8 cellular contexts compared by ENCODE assay signal in genomic region chr2:74197983-74198460, GRCh38. TPM values are rescaled to one million over a fixed set of nuclear protein-coding genes. Genes with fewer than 3 reads are reported as not detected.
DNase-seq lines count a peak whose midpoint lies in the region; ATAC-seq, FAIRE-seq and TF ChIP-seq lines count a peak whose summit lies in the region.

No MANE protein-coding gene starts in this region.

- H3K4ac ChIP-seq in mesendoderm (ENCODE audit: low read depth, low read length): no peak overlapping the region

- H3K27me3 Mint-ChIP-seq in stimulated activated naive CD8-positive, alpha-beta T cell treated with anti-CD3 and anti-CD28 coated beads, Interleukin-15, Interleukin-2, amounts not matched to agents 100 ng/mL and 50 ng/mL, for 24 hours: no peaks in the 10 kb centered on the region

- H3K79me2 ChIP-seq in GM12878 (ENCODE audit: control insufficient read depth, insufficient read depth, low read length) (peaks cover 49% of the 10 kb centered on the region), mesendoderm (ENCODE audit: control insufficient read depth, insufficient read depth, low read length) (peaks cover 40% of the 10 kb centered on the region)

- no peaks in the 10 kb centered on the region for H3K79me1 ChIP-seq in mesendoderm (ENCODE audit: low read length)

- H4K5ac ChIP-seq in mesendoderm (ENCODE audit: low read length): no peak overlapping the region

- no peaks in the 10 kb centered on the region for H3K27me3 ChIP-seq in GM12878 (replicated peaks in 1 of 2; ENCODE audit: control insufficient read depth in 2 of 2, insufficient read depth in 2 of 2, low read length in 1 of 2)
- H3K27me3 ChIP-seq in mesendoderm (ENCODE audit: insufficient read depth, low read length, poor library complexity): no peaks in the 10 kb centered on the region
- H3K27me3 ChIP-seq in vagina: no peaks in the 10 kb centered on the region

- H3K4me3 Mint-ChIP-seq in stimulated activated naive CD8-positive, alpha-beta T cell treated with anti-CD3 and anti-CD28 coated beads, Interleukin-15, Interleukin-2, amounts not matched to agents 100 ng/mL and 50 ng/mL, for 24 hours: peak overlapping the region; percentile 97

- H2BK120ac ChIP-seq in mesendoderm (ENCODE audit: low read depth, low read length): no peak overlapping the region

- in situ Hi-C loops in GM12878 (cut with MboI): no loop called here

- H4K8ac ChIP-seq in mesendoderm (ENCODE audit: low read depth, low read length): no peak overlapping the region

- intact Hi-C loops in GM12878 (cut with micrococcal nuclease; ENCODE audit: unreplicated experiment) (loop anchor here (1.0 kb wide), 1 partner anchor 20 kb away; the partner anchor contains the start of gene MOB1A), vagina (cut with DNase I) (no loop called here)

- H3K27ac ChIP-seq in GM12878 (ENCODE audit: control insufficient read depth, insufficient read depth) (peak overlapping the region; percentile 59), mesendoderm (ENCODE audit: low read depth, low read length) (no peak overlapping the region), vagina (peak overlapping the region; percentile 92)

- H3K4me1 Mint-ChIP-seq in stimulated activated naive CD8-positive, alpha-beta T cell treated with anti-CD3 and anti-CD28 coated beads, Interleukin-15, Interleukin-2, amounts not matched to agents 100 ng/mL and 50 ng/mL, for 24 hours (ENCODE audit: low read depth): peaks cover 44% of the 10 kb centered on the region

- peak overlapping the region; percentile 79 for H3K4me2 ChIP-seq in GM12878 (ENCODE audit: control insufficient read depth, insufficient read depth)
- peak overlapping the region; percentile 2 for H3K4me2 ChIP-seq in mesendoderm (ENCODE audit: low read length)

- POLR2A ChIA-PET in GM12878 (lab: Charles Lee): interaction anchor here (2.5 to 6.4 kb wide), 3 partner anchors 13 to 23 kb away, joined by 9 to 83 read pairs (median 48); partner anchors contain the start of gene MOB1A

- FAIRE-seq in GM12878 (lab: Jason Lieb, UNC): peak; percentile 96

- no peaks in the 10 kb centered on the region for H3K9me3 Mint-ChIP-seq in stimulated activated naive CD8-positive, alpha-beta T cell treated with anti-CD3 and anti-CD28 coated beads, Interleukin-15, Interleukin-2, amounts not matched to agents 100 ng/mL and 50 ng/mL, for 24 hours

- TF ChIP-seq POLR2A in GM12878 (IDR thresholded peaks at IDR 0.05; ENCODE audit: low read depth, low read length) (no peak), vagina (IDR thresholded peaks at IDR 0.05) (no peak)

- H3K9me3 ChIP-seq in GM12878 (replicated peaks; ENCODE audit: control insufficient read depth, insufficient read depth, low read length): no peaks in the 10 kb centered on the region
- H3K9me3 ChIP-seq in vagina: no peaks in the 10 kb centered on the region

- no TSS peak for BruUV-seq in GM12878 (replicated peaks; lab: Mats Ljungman, UMichigan)

- no peak overlapping the region for H2BK15ac ChIP-seq in mesendoderm (replicated peaks; ENCODE audit: low read depth)

- H2AFZ ChIP-seq in GM12878 (ENCODE audit: control insufficient read depth, low read depth, low read length): peak overlapping the region; percentile 74

- H3K4me1 ChIP-seq in GM12878 (ENCODE audit: control insufficient read depth, insufficient read depth, low read length) (peaks cover 8% of the 10 kb centered on the region), mesendoderm (ENCODE audit: control insufficient read depth, low read depth, low read length) (peaks cover 2% of the 10 kb centered on the region), vagina (peaks cover 39% of the 10 kb centered on the region)

- H2BK5ac ChIP-seq in mesendoderm (ENCODE audit: low read length): no peak overlapping the region

- peak overlapping the region; percentile 98 for H3K27ac Mint-ChIP-seq in stimulated activated naive CD8-positive, alpha-beta T cell treated with anti-CD3 and anti-CD28 coated beads, Interleukin-15, Interleukin-2, amounts not matched to agents 100 ng/mL and 50 ng/mL, for 24 hours

- peak overlapping the region; percentile 59 for H3K56ac ChIP-seq in mesendoderm (ENCODE audit: low read length)

- TF ChIP-seq RAD21 in GM12878 (IDR thresholded peaks at IDR 0.05; ENCODE audit: insufficient read depth, low read depth, low read length): no peak

- H3K18ac ChIP-seq in mesendoderm (ENCODE audit: low read length): no peak overlapping the region

- H3K36me3 Mint-ChIP-seq in stimulated activated naive CD8-positive, alpha-beta T cell treated with anti-CD3 and anti-CD28 coated beads, Interleukin-15, Interleukin-2, amounts not matched to agents 100 ng/mL and 50 ng/mL, for 24 hours (ENCODE audit: low read depth): peaks cover 39% of the 10 kb centered on the region

- TF ChIP-seq CTCF in GM12878 (IDR thresholded peaks at IDR 0.05 in 2 of 3, conservative IDR thresholded peaks at IDR 0.05 in 1 of 3; ENCODE audit: control insufficient read depth in 2 of 3, extremely low read depth in 1 of 3, insufficient read depth in 1 of 3, low read depth in 3 of 3, low read length in 3 of 3): no peak
- no peak for TF ChIP-seq CTCF in vagina (IDR thresholded peaks at IDR 0.05)

- H4K20me1 ChIP-seq in GM12878 (ENCODE audit: control insufficient read depth, insufficient read depth): no peaks in the 10 kb centered on the region; the same call in 1 of the 2 replicates

- H3K4me3 ChIP-seq in GM12878 (peak overlapping the region; percentile 47; the same call in 1 of the 2 replicates), mesendoderm (ENCODE audit: low read length) (no peak overlapping the region), vagina (peak overlapping the region; percentile 70 to 76)

- WGBS in GM12878 (ENCODE audit: insufficient coverage, insufficient replicate concordance, low lambda C conversion rate, missing lambda C conversion rate): 37% methylated on average over 18 of the region's 18 CpGs
- no CpG with 5 or more reads among the region's 18 CpGs for WGBS in mesendoderm (ENCODE audit: extremely low coverage, insufficient coverage, low lambda C conversion rate)

- no peak overlapping the region for H3K23ac ChIP-seq in mesendoderm (ENCODE audit: low read length)

- ATAC-seq in stimulated activated naive CD8-positive, alpha-beta T cell treated with anti-CD3 and anti-CD28 coated beads, Interleukin-15, Interleukin-2, amounts not matched to agents 100 U/mL and 50 U/mL, for 24 hours: no peak
- ATAC-seq in GM12878: no peak
- ATAC-seq in HG03571 (IDR thresholded peaks at IDR 0.05; ENCODE audit: unreplicated experiment): no peak

- H3K36me3 ChIP-seq in GM12878 (ENCODE audit: control insufficient read depth in 2 of 2, insufficient read depth in 2 of 2, low read length in 1 of 2): peaks cover 0 to 2% of the 10 kb centered on the region in 2 experiments; a peak in 1 of 4 replicates
- H3K36me3 ChIP-seq in mesendoderm (ENCODE audit: control insufficient read depth, insufficient read depth, low read length): no peaks in the 10 kb centered on the region
- no peaks in the 10 kb centered on the region for H3K36me3 ChIP-seq in vagina

- TF ChIP-seq EP300 in GM12878 (IDR thresholded peaks at IDR 0.05; ENCODE audit: borderline replicate concordance in 1 of 2, control insufficient read depth in 1 of 2, low read depth in 2 of 2, low read length in 2 of 2): no peak

- SMC1A ChIA-PET in GM12878 (lab: Charles Lee; ENCODE audit: uncharacterized antibody, unreplicated experiment): interaction anchor here (0.9 to 3.7 kb wide), 13 partner anchors 10 to 290 kb away, joined by 3 to 24 read pairs (median 5); partner anchors contain the start of gene MOB1A

- RAD21 ChIA-PET in GM12878 (lab: Charles Lee; ENCODE audit: unreplicated experiment): interaction anchor here (0.8 to 4.6 kb wide), 6 partner anchors 19 to 78 kb away, joined by 3 to 39 read pairs (median 4); partner anchors contain the start of gene MOB1A

- DNase-seq in stimulated activated naive CD8-positive, alpha-beta T cell treated with anti-CD3 and anti-CD28 coated beads, Interleukin-15, Interleukin-2, amounts not matched to agents 100 U/mL and 50 U/mL, for 24 hours: no peak
- DNase-seq in GM12878 (ENCODE audit: low read depth, low spot score) (no peak), mesendoderm (no peak), vagina (ENCODE audit: extremely low spot score in 2 of 2) (peak in 1 of 2 donors; percentile 79), OCI-M2 (lab: John Stamatoyannopoulos, UW; ENCODE audit: unreplicated experiment) (no peak), NCI-H748 (lab: John Stamatoyannopoulos, UW; ENCODE audit: unreplicated experiment) (no peak)

- no peak overlapping the region; the same call in 1 of the 2 replicates for H3K9ac ChIP-seq in GM12878 (ENCODE audit: control insufficient read depth, insufficient read depth, low read length)
- H3K9ac ChIP-seq in mesendoderm (ENCODE audit: low read length): peak overlapping the region; percentile 32

- H2AK5ac ChIP-seq in mesendoderm (ENCODE audit: low read length): no peak overlapping the region

- CTCF ChIA-PET in GM12878 (lab: Yijun Ruan, JAX): interaction anchor here (1.3 to 7.8 kb wide), 13 partner anchors 10 to 194 kb away, joined by 3 to 90 read pairs (median 8); partner anchors contain the start of genes BOLA3 and MOB1A

RNA-seq across cellular contexts. Expression of gene MTHFD2, which starts 0.4 kb away (rescaled TPM):
- total RNA-seq in GM12878 (2013; cell fraction: nucleolus; rRNA removed): 39.8 and 56.0 TPM in 2 replicates
- 139 and 164 TPM in 2 replicates for total RNA-seq in GM12878 (2014; rRNA removed)
- 144 TPM in 2 replicates for total RNA-seq in GM12878 (2014; rRNA removed; fragmentation: Illumina TruSeq; extraction: Trizol)
- 180 and 192 TPM in 2 replicates for total RNA-seq in GM12878 (2021)
- 76.6 TPM for polyA plus RNA-seq in GM12878 (2011; ENCODE audit: low read depth)
- 265 and 421 TPM in 2 replicates for polyA plus RNA-seq in GM12878 (2011; rRNA removed)
- 114 and 226 TPM in 2 replicates for polyA plus RNA-seq in GM12878 (2011; cell fraction: cytosol; rRNA removed)
- polyA plus RNA-seq in GM12878 (2011; cell fraction: nucleus; rRNA removed): 98.3 and 124 TPM in 2 replicates
- 115 and 137 TPM in 2 replicates for polyA plus RNA-seq in GM12878 (2012)
- 129 and 153 TPM in 2 replicates for polyA plus RNA-seq in GM12878 (2014; fragmentation: Illumina TruSeq; extraction: Trizol)
- 100 to 1,000 TPM; 237 to 292 TPM for polyA plus RNA-seq in GM12878 (2014; fragmentation: Nextera tagmentation; extraction: Ambion mirVana)
- 152 and 155 TPM in 2 replicates for polyA plus RNA-seq in GM12878 (2014; rRNA removed)
- polyA plus RNA-seq in GM12878 (2016; fragmentation: Nextera tagmentation; extraction: Ambion mirVana): 100 to 1,000 TPM; 128 to 134 TPM
- 166 and 191 TPM in 2 replicates for polyA minus RNA-seq in GM12878 (2011; rRNA and poly(A)+ RNA removed)
- 44.0 and 62.0 TPM in 2 replicates for polyA minus RNA-seq in GM12878 (2011; cell fraction: cytosol; rRNA and poly(A)+ RNA removed)
- 14.4 and 33.0 TPM in 2 replicates for polyA minus RNA-seq in GM12878 (2011; cell fraction: nucleus; rRNA and poly(A)+ RNA removed)
- 188 TPM for polyA plus RNA-seq in mesendoderm (2013, experiment 1 of 2)
- polyA plus RNA-seq in mesendoderm (2013, experiment 2 of 2): 198 TPM
- 55.7 TPM for total RNA-seq in vagina

RNA-seq across cellular contexts. Expression of gene MOB1A, which starts 19.3 kb away (rescaled TPM):
- 106 and 110 TPM in 2 replicates for total RNA-seq in GM12878 (2013; cell fraction: nucleolus; rRNA removed)
- total RNA-seq in GM12878 (2014; rRNA removed) (162 and 211 TPM in 2 replicates), GM12878 (2014; rRNA removed; fragmentation: Illumina TruSeq; extraction: Trizol) (182 and 184 TPM in 2 replicates), GM12878 (2021) (226 and 232 TPM in 2 replicates), vagina (68.5 TPM)
- 47.8 TPM for polyA plus RNA-seq in GM12878 (2011; ENCODE audit: low read depth)
- polyA plus RNA-seq in GM12878 (2011; rRNA removed) (219 and 345 TPM in 2 replicates), GM12878 (2014; fragmentation: Illumina TruSeq; extraction: Trizol) (143 and 186 TPM in 2 replicates), GM12878 (2014; fragmentation: Nextera tagmentation; extraction: Ambion mirVana) (10 to 100 TPM; 41.2 to 58.5 TPM), GM12878 (2014; rRNA removed) (81.2 and 102 TPM in 2 replicates), GM12878 (2016; fragmentation: Nextera tagmentation; extraction: Ambion mirVana) (100 to 1,000 TPM; 221 to 223 TPM)
- 68.2 and 85.6 TPM in 2 replicates for polyA plus RNA-seq in GM12878 (2011; cell fraction: cytosol; rRNA removed)
- polyA plus RNA-seq in GM12878 (2011; cell fraction: nucleus; rRNA removed): 42.1 and 48.0 TPM in 2 replicates
- polyA plus RNA-seq in GM12878 (2012): 75.4 and 79.3 TPM in 2 replicates
- 92.1 and 208 TPM in 2 replicates for polyA minus RNA-seq in GM12878 (2011; rRNA and poly(A)+ RNA removed)
- 48.1 and 59.3 TPM in 2 replicates for polyA minus RNA-seq in GM12878 (2011; cell fraction: cytosol; rRNA and poly(A)+ RNA removed)
- polyA minus RNA-seq in GM12878 (2011; cell fraction: nucleus; rRNA and poly(A)+ RNA removed): 20.7 and 40.2 TPM in 2 replicates
- 38.0 TPM for polyA plus RNA-seq in mesendoderm (2013, experiment 1 of 2)
- polyA plus RNA-seq in mesendoderm (2013, experiment 2 of 2): 39.7 TPM

RNA-seq across cellular contexts. Expression of gene BOLA3, which starts 50.3 kb away (rescaled TPM):
- 4.2 and 7.9 TPM in 2 replicates for total RNA-seq in GM12878 (2013; cell fraction: nucleolus; rRNA removed)
- 70.3 and 82.6 TPM in 2 replicates for total RNA-seq in GM12878 (2014; rRNA removed)
- total RNA-seq in GM12878 (2014; rRNA removed; fragmentation: Illumina TruSeq; extraction: Trizol): 71.6 and 81.1 TPM in 2 replicates
- 62.6 and 63.5 TPM in 2 replicates for total RNA-seq in GM12878 (2021)
- polyA plus RNA-seq in GM12878 (2011; ENCODE audit: low read depth): 23.1 TPM
- 65.6 and 92.7 TPM in 2 replicates for polyA plus RNA-seq in GM12878 (2011; rRNA removed)
- polyA plus RNA-seq in GM12878 (2011; cell fraction: cytosol; rRNA removed): 36.2 and 49.5 TPM in 2 replicates
- polyA plus RNA-seq in GM12878 (2011; cell fraction: nucleus; rRNA removed): 14.5 and 17.1 TPM in 2 replicates
- 68.9 and 75.8 TPM in 2 replicates for polyA plus RNA-seq in GM12878 (2012)
- 40.0 and 109 TPM in 2 replicates for polyA plus RNA-seq in GM12878 (2014; fragmentation: Illumina TruSeq; extraction: Trizol)
- polyA plus RNA-seq in GM12878 (2014; fragmentation: Nextera tagmentation; extraction: Ambion mirVana): 100 to 1,000 TPM; 164 to 168 TPM
- polyA plus RNA-seq in GM12878 (2014; rRNA removed): 102 and 158 TPM in 2 replicates
- 100 to 1,000 TPM; 283 to 300 TPM for polyA plus RNA-seq in GM12878 (2016; fragmentation: Nextera tagmentation; extraction: Ambion mirVana)
- 9.3 and 9.9 TPM in 2 replicates for polyA minus RNA-seq in GM12878 (2011; rRNA and poly(A)+ RNA removed)
- 9.0 and 10.6 TPM in 2 replicates for polyA minus RNA-seq in GM12878 (2011; cell fraction: cytosol; rRNA and poly(A)+ RNA removed)
- polyA minus RNA-seq in GM12878 (2011; cell fraction: nucleus; rRNA and poly(A)+ RNA removed): 5.1 and 7.7 TPM in 2 replicates
- polyA plus RNA-seq in mesendoderm (2013, experiment 1 of 2): 124 TPM
- 123 TPM for polyA plus RNA-seq in mesendoderm (2013, experiment 2 of 2)
- total RNA-seq in vagina: 59.7 TPM
